In the genomic region with DNA sequence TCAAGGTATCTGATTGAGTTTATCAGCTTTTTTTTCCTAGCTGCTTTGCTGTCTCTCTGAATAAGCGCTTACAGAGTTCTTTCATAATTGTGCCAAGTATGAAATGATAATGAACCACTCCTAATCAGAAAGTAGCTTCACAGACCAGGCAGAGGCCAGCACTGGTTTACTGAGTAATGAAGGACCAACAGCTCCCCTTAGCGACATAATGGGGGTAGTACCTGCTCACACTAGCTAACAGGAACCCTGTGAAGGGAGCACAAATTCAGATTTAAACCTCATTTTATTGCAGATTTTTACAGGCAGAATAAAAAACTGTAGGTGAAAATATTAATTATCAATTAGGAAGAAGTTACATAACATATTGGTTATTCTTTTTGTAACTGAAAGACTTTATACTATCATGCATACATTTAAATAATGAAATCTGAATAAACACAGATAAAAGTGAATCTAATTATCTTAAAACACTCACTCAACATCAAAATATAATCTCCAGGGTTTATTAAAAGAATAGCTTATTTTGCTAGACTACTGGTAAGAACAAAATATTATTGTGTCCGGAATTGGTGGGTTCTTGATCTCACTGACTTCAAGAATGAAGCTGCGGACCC, we compare ENCODE assay signal across 9 cellular contexts. TPM values are rescaled to one million over a fixed set of nuclear protein-coding genes. Genes with fewer than 3 reads are reported as not detected.
DNase-seq lines count a peak whose midpoint lies in the region; ATAC-seq and TF ChIP-seq lines count a peak whose summit lies in the region.
"Had no signal": no experiment of that assay in that cellular context is flagged by ENCODE, and none has a peak within 500 bp of the region (broad histone marks: within the 10 kb centered on the region; RNA-seq: fewer than 3 reads in every experiment).

No MANE protein-coding gene starts in this region.

- no peaks in the 10 kb centered on the region for H3K79me2 ChIP-seq in OCI-LY3 (ENCODE audit: low read length)

- H3K4me1 ChIP-seq in OCI-LY3 (ENCODE audit: low read length) (no peaks in the 10 kb centered on the region), mucosa of descending colon (ENCODE audit: low read depth) (no peaks in the 10 kb centered on the region)

- peak; percentile 67 for ATAC-seq in HG03432 (IDR thresholded peaks at IDR 0.05; ENCODE audit: unreplicated experiment)
- ATAC-seq in mucosa of descending colon = peak; percentile 52
- no peak for ATAC-seq in GM21717 (IDR thresholded peaks at IDR 0.05; ENCODE audit: unreplicated experiment)

- H3K36me3 Mint-ChIP-seq in activated T-cell treated with anti-CD3 and anti-CD28 coated beads, Interleukin-2, amount 50 U/mL, for 24 hours (ENCODE audit: low read depth) = no peaks in the 10 kb centered on the region
- H3K36me3 Mint-ChIP-seq: IgD-negative memory B cell had no signal

- no peak overlapping the region for H2AFZ ChIP-seq in OCI-LY3 (ENCODE audit: low read depth, low read length)

- peak; percentile 67 for DNase-seq in COLO829 (ENCODE audit: low spot score)
- DNase-seq in epithelial cell of esophagus (ENCODE audit: low read depth) = peak; percentile 86
- DNase-seq in mucosa of descending colon = peak in 1 of 3 donors; percentile 38
- no peak for DNase-seq in activated T-cell treated with anti-CD3 and anti-CD28 coated beads, Interleukin-2, amount 50 U/mL, for 24 hours
- DNase-seq in stimulated activated CD4-positive, alpha-beta T cell treated with anti-CD3 and anti-CD28 coated beads, Interleukin-2, amount 100 ng/mL, for 48 hours = no peak

- H3K4me1 Mint-ChIP-seq in activated T-cell treated with anti-CD3 and anti-CD28 coated beads, Interleukin-2, amount 50 U/mL, for 24 hours (ENCODE audit: low read depth) = no peaks in the 10 kb centered on the region
- H3K4me1 Mint-ChIP-seq: IgD-negative memory B cell had no signal

- no peaks in the 10 kb centered on the region for H3K36me3 ChIP-seq in OCI-LY3 (replicated peaks; ENCODE audit: low read depth, low read length)
- H3K36me3 ChIP-seq in mucosa of descending colon (ENCODE audit: low read depth) = no peaks in the 10 kb centered on the region

- no peak overlapping the region for H3K27ac ChIP-seq in OCI-LY3 (ENCODE audit: low read length)

- no peak overlapping the region for H3K4me2 ChIP-seq in OCI-LY3 (ENCODE audit: low read length)

- TF ChIP-seq CTCF in OCI-LY3 (IDR thresholded peaks at IDR 0.05; ENCODE audit: low read depth, low read length) (peak; percentile 67), epithelial cell of esophagus (IDR thresholded peaks at IDR 0.05; ENCODE audit: insufficient read depth, low read depth, low read length, missing control alignments) (peak; percentile 91), mucosa of descending colon (IDR thresholded peaks at IDR 0.05) (peak; percentile 9)

- H3K9me3 ChIP-seq in OCI-LY3 (ENCODE audit: insufficient read depth, low read length) (no peaks in the 10 kb centered on the region), mucosa of descending colon (no peaks in the 10 kb centered on the region)

- H3K27ac Mint-ChIP-seq in activated T-cell treated with anti-CD3 and anti-CD28 coated beads, Interleukin-2, amount 50 U/mL, for 24 hours = no peak overlapping the region
- H3K27ac Mint-ChIP-seq: IgD-negative memory B cell had no signal

- no peak overlapping the region for H3K4me3 ChIP-seq in OCI-LY3 (ENCODE audit: low read length)
- H3K4me3 ChIP-seq in epithelial cell of esophagus (ENCODE audit: low read length) = no peak overlapping the region
- no peak overlapping the region for H3K4me3 ChIP-seq in mucosa of descending colon

- no peaks in the 10 kb centered on the region for H3K27me3 ChIP-seq in OCI-LY3 (ENCODE audit: low read depth, low read length)

- no peaks in the 10 kb centered on the region for H3K9me3 Mint-ChIP-seq in activated T-cell treated with anti-CD3 and anti-CD28 coated beads, Interleukin-2, amount 50 U/mL, for 24 hours

- no peak overlapping the region for H3K9ac ChIP-seq in OCI-LY3 (ENCODE audit: low read length)

- H3K27me3 Mint-ChIP-seq in activated T-cell treated with anti-CD3 and anti-CD28 coated beads, Interleukin-2, amount 50 U/mL, for 24 hours = no peaks in the 10 kb centered on the region
- H3K27me3 Mint-ChIP-seq: IgD-negative memory B cell had no signal

- intact Hi-C loops in mucosa of descending colon (cut with DNase I, micrococcal nuclease) = loop anchor here in 1 of 2 donors (10.0 kb wide), 3 partner anchors 142 to 632 kb away; no protein-coding TSS in a partner anchor

- no peak overlapping the region for H3K4me3 Mint-ChIP-seq in activated T-cell treated with anti-CD3 and anti-CD28 coated beads, Interleukin-2, amount 50 U/mL, for 24 hours
- H3K4me3 Mint-ChIP-seq: IgD-negative memory B cell had no signal

- H4K20me1 ChIP-seq in OCI-LY3 (ENCODE audit: insufficient read depth, low read length) = no peaks in the 10 kb centered on the region

RNA-seq across cellular contexts. Expression of gene LRRC30, which starts 53.7 kb away (rescaled TPM):
- not detected for total RNA-seq in mucosa of descending colon

RNA-seq across cellular contexts. Expression of gene LAMA1, which starts 59.6 kb away (rescaled TPM):
- total RNA-seq in mucosa of descending colon = 10 to 100 TPM in 1 of 3 donors, 1 to 10 TPM in 2; 2.7 to 20.8 (median 6.1) TPM

Comparison
In these comparisons a context has a peak if more than half of its experiments do, and no peak if none do; other contexts are left out.
1. DNase-seq: peak in COLO829 (single experiment) and epithelial cell of esophagus (single experiment); none in activated T-cell treated with anti-CD3 and anti-CD28 coated beads, Interleukin-2, amount 50 U/mL, for 24 hours (single experiment) and stimulated activated CD4-positive, alpha-beta T cell treated with anti-CD3 and anti-CD28 coated beads, Interleukin-2, amount 100 ng/mL, for 48 hours (0 of 2).
2. CTCF ChIP-seq: peak in every context shown above with its lines; median percentile 91 in epithelial cell of esophagus; 67 in OCI-LY3; 9 in mucosa of descending colon.